1 cellular context compared by ENCODE assay signal in the genomic region with DNA sequence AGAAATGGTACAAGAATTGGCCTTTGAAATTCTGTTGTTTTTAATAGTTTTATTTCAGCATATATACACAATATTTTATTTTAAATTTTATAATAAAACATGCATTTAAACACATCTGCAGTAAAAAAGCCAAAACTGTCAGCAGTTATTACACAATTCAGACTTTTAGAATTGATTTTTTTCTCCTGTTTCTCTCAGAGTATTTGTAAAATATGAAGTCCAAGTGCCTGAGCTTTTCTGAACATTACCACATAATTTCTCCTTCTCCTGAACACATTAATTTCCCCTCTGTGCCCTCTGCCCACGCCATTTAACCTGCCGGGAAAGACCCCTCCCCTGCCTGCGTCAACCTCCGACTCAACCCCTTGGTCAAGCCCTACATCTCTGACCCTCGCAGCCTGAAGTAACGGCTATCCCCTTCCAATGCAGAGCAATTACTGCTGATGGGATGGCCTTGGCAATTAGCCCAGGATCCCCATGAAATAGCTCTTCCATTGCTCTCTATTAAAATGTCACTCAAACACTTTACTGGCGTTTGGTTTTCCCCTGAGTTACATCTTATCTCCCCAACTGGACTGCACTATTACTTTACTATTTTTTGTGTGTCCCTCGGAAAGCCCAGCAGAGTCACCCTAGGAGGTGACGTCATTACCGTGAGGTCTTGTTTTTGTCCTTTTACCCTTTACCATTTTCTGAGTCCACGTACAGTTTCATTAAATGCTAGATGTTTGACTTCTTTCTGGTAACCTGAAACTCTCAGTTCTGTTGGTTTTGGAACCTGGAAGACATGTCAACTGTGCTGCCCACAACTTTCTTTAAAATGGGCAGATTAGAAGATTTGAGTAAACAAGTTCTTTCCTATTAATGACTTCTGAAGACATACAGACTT.
TF ChIP-seq lines count a peak whose summit lies in the region.

No MANE protein-coding gene starts in this region.

TF ChIP-seq in GM12878, 131 proteins besides CTCF, POLR2A, EP300 and RAD21 (continued from another document):
- TF ChIP-seq ZBTB33 (IDR thresholded peaks at IDR 0.05) (no peak), TBL1XR1 (IDR thresholded peaks at IDR 0.05; ENCODE audit: low read depth, low read length) (no peak), GATAD2B (conservative IDR thresholded peaks at IDR 0.05; ENCODE audit: low read depth) (no peak), SIN3A (IDR thresholded peaks at IDR 0.05; ENCODE audit: low read depth, low read length) (no peak), SP1 (IDR thresholded peaks at IDR 0.05; ENCODE audit: low read depth, low read length) (no peak), NFIC (IDR thresholded peaks at IDR 0.05; ENCODE audit: low read depth, low read length) (0 out of 2 replicates have a peak, but pooled peaks have one; percentile 36), CHD2 (IDR thresholded peaks at IDR 0.05; ENCODE audit: borderline replicate concordance, low read depth, low read length) (no peak), RCOR1 (conservative IDR thresholded peaks at IDR 0.05; ENCODE audit: low read depth, low read length) (no peak), MYC (IDR thresholded peaks at IDR 0.05; ENCODE audit: insufficient read depth, insufficient read length, insufficient replicate concordance, low read length, severe bottlenecking) (no peak), RB1 (IDR thresholded peaks at IDR 0.05; ENCODE audit: borderline replicate concordance) (no peak), JUNB (IDR thresholded peaks at IDR 0.05) (peak; percentile 27; the same call in 1 of the 2 replicates), SUZ12 (IDR thresholded peaks at IDR 0.05; ENCODE audit: unreplicated experiment) (no peak)
- TF ChIP-seq, protein P1, sequence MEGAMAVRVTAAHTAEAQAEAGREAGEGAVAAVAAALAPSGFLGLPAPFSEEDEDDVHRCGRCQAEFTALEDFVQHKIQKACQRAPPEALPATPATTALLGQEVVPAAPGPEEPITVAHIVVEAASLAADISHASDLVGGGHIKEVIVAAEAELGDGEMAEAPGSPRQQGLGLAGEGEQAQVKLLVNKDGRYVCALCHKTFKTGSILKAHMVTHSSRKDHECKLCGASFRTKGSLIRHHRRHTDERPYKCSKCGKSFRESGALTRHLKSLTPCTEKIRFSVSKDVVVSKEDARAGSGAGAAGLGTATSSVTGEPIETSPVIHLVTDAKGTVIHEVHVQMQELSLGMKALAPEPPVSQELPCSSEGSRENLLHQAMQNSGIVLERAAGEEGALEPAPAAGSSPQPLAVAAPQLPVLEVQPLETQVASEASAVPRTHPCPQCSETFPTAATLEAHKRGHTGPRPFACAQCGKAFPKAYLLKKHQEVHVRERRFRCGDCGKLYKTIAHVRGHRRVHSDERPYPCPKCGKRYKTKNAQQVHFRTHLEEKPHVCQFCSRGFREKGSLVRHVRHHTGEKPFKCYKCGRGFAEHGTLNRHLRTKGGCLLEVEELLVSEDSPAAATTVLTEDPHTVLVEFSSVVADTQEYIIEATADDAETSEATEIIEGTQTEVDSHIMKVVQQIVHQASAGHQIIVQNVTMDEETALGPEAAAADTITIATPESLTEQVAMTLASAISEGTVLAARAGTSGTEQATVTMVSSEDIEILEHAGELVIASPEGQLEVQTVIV (IDR thresholded peaks at IDR 0.05; ENCODE audit: borderline replicate concordance, partially characterized antibody): no peak
TF ChIP-seq in GM12878: peak in this region for 9.
